28 cellular contexts compared by ENCODE assay signal in genomic region chr1:53862507-53862906, GRCh38. TPM values are rescaled to one million over a fixed set of nuclear protein-coding genes. Genes with fewer than 3 reads are reported as not detected.
DNase-seq lines count a peak whose midpoint lies in the region; ATAC-seq, FAIRE-seq and TF ChIP-seq lines count a peak whose summit lies in the region.
"Had no signal": no experiment of that assay in that cellular context is flagged by ENCODE, and none has a peak within 500 bp of the region (broad histone marks: within the 10 kb centered on the region; RNA-seq: fewer than 3 reads in every experiment).

No MANE protein-coding gene starts in this region.

- H3K36me3 ChIP-seq in HepG2 (replicated peaks in 1 of 2; ENCODE audit: control insufficient read depth in 1 of 2, insufficient read depth in 2 of 2, low read length in 2 of 2) = peaks cover 1 to 9% of the 10 kb centered on the region in 2 experiments; a peak in 2 of 5 replicates
- H3K36me3 ChIP-seq in right lobe of liver = peaks cover 4 to 42% (median 16%) of the 10 kb centered on the region in 4 donors
- H3K36me3 ChIP-seq in kidney (ENCODE audit: control insufficient read depth in 1 of 2, insufficient read depth in 2 of 2, low read length in 2 of 2) = peaks cover 10 to 18% of the 10 kb centered on the region in 2 donors

- TF ChIP-seq CTCF in HepG2 (CRISPR knock-in tag; IDR thresholded peaks at IDR 0.05) (no peak), right lobe of liver (IDR thresholded peaks at IDR 0.05) (no peak), NB4 (IDR thresholded peaks at IDR 0.05; ENCODE audit: low read depth, low read length) (no peak), kidney (IDR thresholded peaks at IDR 0.05; ENCODE audit: borderline replicate concordance, extremely low read depth, insufficient read depth) (no peak)

- no TSS peak for BruUV-seq in HepG2 (replicated peaks; lab: Mats Ljungman, UMichigan)

- H3K9ac ChIP-seq in HepG2 (ENCODE audit: insufficient read depth, low read depth, low read length) = no peak overlapping the region
- H3K9ac ChIP-seq in kidney (ENCODE audit: low read length in 2 of 2) = no peak overlapping the region

- TF ChIP-seq EP300 in HepG2 (IDR thresholded peaks at IDR 0.05; ENCODE audit: low read depth in 2 of 2, low read length in 2 of 2) (no peak), HepG2 (CRISPR knock-in tag; IDR thresholded peaks at IDR 0.05; ENCODE audit: borderline replicate concordance) (no peak)

- no peaks in the 10 kb centered on the region for H4K20me1 ChIP-seq in HepG2 (ENCODE audit: insufficient read depth, low read length)

- H3K9me3 ChIP-seq in HepG2 (ENCODE audit: low read length) = no peaks in the 10 kb centered on the region
- no peaks in the 10 kb centered on the region for H3K9me3 ChIP-seq in right lobe of liver
- H3K9me3 ChIP-seq in kidney (ENCODE audit: control insufficient read depth in 1 of 2, low read length in 2 of 2) = no peaks in the 10 kb centered on the region
- H3K9me3 ChIP-seq: body of pancreas, mucosa of descending colon, suprapubic skin had no signal

- POLR2A ChIA-PET in HepG2 (lab: Yijun Ruan, JAX) = interaction anchor here (1.3 kb wide), 1 partner anchor 83 kb away, joined by 3 read pairs; the partner anchor contains the start of gene IFT25

- TF ChIP-seq RAD21 in HepG2 (CRISPR knock-in tag; IDR thresholded peaks at IDR 0.05) = no peak

- WGBS in HepG2 (ENCODE audit: low lambda C conversion rate) = 89% methylated on average over 7 of the region's 7 CpGs
- 94% methylated on average over 4 of the region's 7 CpGs for WGBS in right lobe of liver (ENCODE audit: insufficient coverage, low coverage, low lambda C conversion rate, missing lambda C conversion rate)

- no peak overlapping the region for H3K4me2 ChIP-seq in HepG2 (ENCODE audit: low read depth, low read length)

- no peak for FAIRE-seq in HepG2 (lab: Jason Lieb, UNC)
- no peak for FAIRE-seq in kidney (lab: Jason Lieb, UNC)
- FAIRE-seq: H54 had no signal

- CTCF ChIA-PET in HepG2 (lab: Yijun Ruan, JAX; ENCODE audit: low intra/inter-chr PET ratio, low total read pairs) = no interaction called here

- no peak overlapping the region for H2AFZ ChIP-seq in HepG2 (ENCODE audit: low read length)

- no peaks in the 10 kb centered on the region for H3K79me2 ChIP-seq in HepG2 (ENCODE audit: insufficient read depth, low read length)

- in situ Hi-C loops in HepG2 (cut with HindIII; ENCODE audit: extremely low pct_ligation_motif_present, low pct_unique_long_range_greater_than_20kb) = no loop called here

- no peaks in the 10 kb centered on the region for H3K27me3 ChIP-seq in HepG2 (ENCODE audit: control insufficient read depth in 1 of 2, insufficient read depth in 2 of 2, low read length in 2 of 2)
- no peaks in the 10 kb centered on the region for H3K27me3 ChIP-seq in right lobe of liver
- H3K27me3 ChIP-seq: body of pancreas, suprapubic skin had no signal

- DNase-seq in HepG2 (ENCODE audit: low spot score) = no peak
- no peak for DNase-seq in right lobe of liver
- DNase-seq in NB4 (ENCODE audit: low read depth) = peak; percentile 5
- no peak for DNase-seq in SKM-1 (lab: John Stamatoyannopoulos, UW; ENCODE audit: unreplicated experiment)
- no peak for DNase-seq in kidney
- DNase-seq: activated CD4-positive, alpha-beta T cell treated with anti-CD3 and anti-CD28 coated beads, Interleukin-2, amount 50 U/mL, for 48 hours; activated CD8-positive, alpha-beta memory T cell treated with anti-CD3 and anti-CD28 coated beads, Interleukin-2, amount 50 U/mL, for 48 hours; activated effector memory CD4-positive, alpha-beta T cell treated with anti-CD3 and anti-CD28 coated beads, Interleukin-2, amount 50 U/mL, for 16 hours; body of pancreas; CD4-positive, alpha-beta T cell; DMS79; effector CD4-positive, alpha-beta T cell; foreskin melanocyte; hypothalamus; mucosa of descending colon; NCI-H2029 treated with DMSO at 0.1 percent for 48 hours; NCI-H510A treated with DMSO at 0.1 percent for 48 hours; WERI-Rb-1 had no signal

- H3K27me3 Mint-ChIP-seq in activated T-helper 17 cell treated with anti-CD3 and anti-CD28 coated beads, Interleukin-2, amount 50 U/mL, for 72 hours = no peaks in the 10 kb centered on the region
- H3K27me3 Mint-ChIP-seq: CD4-positive, alpha-beta T cell; progenitor cell of endocrine pancreas had no signal

- ATAC-seq in HepG2 = no peak
- no peak for ATAC-seq in right lobe of liver
- no peak for ATAC-seq in activated T-helper 17 cell treated with anti-CD3 and anti-CD28 coated beads, Interleukin-2, amount 50 U/mL, for 72 hours (replicated peaks)
- ATAC-seq in HG02763 (IDR thresholded peaks at IDR 0.05; ENCODE audit: unreplicated experiment) = no peak
- no peak for ATAC-seq in HG03457 (IDR thresholded peaks at IDR 0.05; ENCODE audit: unreplicated experiment)
- ATAC-seq: body of pancreas, mucosa of descending colon, SK-N-SH treated with all-trans-retinoic acid at 6 μM for 48 hours had no signal

- H3K27ac Mint-ChIP-seq in activated T-helper 17 cell treated with anti-CD3 and anti-CD28 coated beads, Interleukin-2, amount 50 U/mL, for 72 hours = peak overlapping the region; percentile 19
- H3K27ac Mint-ChIP-seq: CD4-positive, alpha-beta T cell; progenitor cell of endocrine pancreas had no signal

- H3K4me1 Mint-ChIP-seq in activated T-helper 17 cell treated with anti-CD3 and anti-CD28 coated beads, Interleukin-2, amount 50 U/mL, for 72 hours = peaks cover 6% of the 10 kb centered on the region

- peaks cover 30% of the 10 kb centered on the region for H3K36me3 Mint-ChIP-seq in activated T-helper 17 cell treated with anti-CD3 and anti-CD28 coated beads, Interleukin-2, amount 50 U/mL, for 72 hours (ENCODE audit: low read depth)

- H3K4me1 ChIP-seq in HepG2 (ENCODE audit: insufficient read depth, low read length) (no peaks in the 10 kb centered on the region), right lobe of liver (no peaks in the 10 kb centered on the region), kidney (ENCODE audit: control insufficient read depth in 1 of 2, insufficient read depth in 1 of 2, low read depth in 1 of 2, low read length in 2 of 2) (no peaks in the 10 kb centered on the region)
- H3K4me1 ChIP-seq: body of pancreas, suprapubic skin had no signal

- TF ChIP-seq POLR2A in HepG2 (IDR thresholded peaks at IDR 0.05; ENCODE audit: insufficient read depth in 1 of 2, low read depth in 2 of 2, low read length in 2 of 2) = no peak
- no peak for TF ChIP-seq POLR2A in right lobe of liver (IDR thresholded peaks at IDR 0.05)
- no peak for TF ChIP-seq POLR2A in NB4 (IDR thresholded peaks at IDR 0.05; ENCODE audit: extremely low read depth, insufficient read length)

- H3K27ac ChIP-seq in HepG2 (ENCODE audit: extremely low read length, insufficient read depth, low read length) (no peak overlapping the region), right lobe of liver (no peak overlapping the region), kidney (ENCODE audit: low read depth in 2 of 2, low read length in 2 of 2) (no peak overlapping the region)
- H3K27ac ChIP-seq: body of pancreas, suprapubic skin, WERI-Rb-1 had no signal

- no peak overlapping the region for H3K4me3 ChIP-seq in HepG2 (replicated peaks in 1 of 3; ENCODE audit: insufficient read depth in 1 of 3, low read depth in 2 of 3, low read length in 3 of 3)
- no peak overlapping the region for H3K4me3 ChIP-seq in right lobe of liver
- H3K4me3 ChIP-seq in NB4 (ENCODE audit: low read depth, low read length) = no peak overlapping the region
- no peak overlapping the region for H3K4me3 ChIP-seq in kidney (ENCODE audit: low read length in 2 of 2)
- H3K4me3 ChIP-seq: body of pancreas, mucosa of descending colon, suprapubic skin had no signal

- H3K9me3 Mint-ChIP-seq in activated T-helper 17 cell treated with anti-CD3 and anti-CD28 coated beads, Interleukin-2, amount 50 U/mL, for 72 hours = no peaks in the 10 kb centered on the region
- H3K9me3 Mint-ChIP-seq: CD4-positive, alpha-beta T cell had no signal

- intact Hi-C loops in HepG2 (cut with micrococcal nuclease; ENCODE audit: unreplicated experiment) = no loop called here
- intact Hi-C loops in right lobe of liver (cut with DNase I) = no loop called here
- intact Hi-C loops in kidney (cut with DNase I) = no loop called here

- H3K4me3 Mint-ChIP-seq in activated T-helper 17 cell treated with anti-CD3 and anti-CD28 coated beads, Interleukin-2, amount 50 U/mL, for 72 hours = no peak overlapping the region
- H3K4me3 Mint-ChIP-seq: CD4-positive, alpha-beta T cell had no signal

RNA-seq across cellular contexts. Expression of gene NDC1, which starts 24.4 kb away (rescaled TPM):
- total RNA-seq in HepG2 (2016; rRNA removed; fragmentation: Illumina TruSeq; extraction: Trizol) (44.6 and 50.9 TPM in 2 replicates), right lobe of liver (10 to 100 TPM in 2 of 6 experiments, 1 to 10 TPM in 4; 4.3 to 10.9 (median 5.7) TPM), kidney (8.5 TPM)
- total RNA-seq in HepG2 (2016; cell fraction: cytosol; rRNA removed; fragmentation: Illumina TruSeq; extraction: Trizol; ENCODE audit: low read depth) = 14.3 TPM in 2 replicates
- total RNA-seq in HepG2 (2016; cell fraction: insoluble cytoplasmic fraction; rRNA removed; fragmentation: Illumina TruSeq; extraction: Trizol) = 43.8 and 49.0 TPM in 2 replicates
- 24.9 and 31.6 TPM in 2 replicates for total RNA-seq in HepG2 (2016; cell fraction: membrane; rRNA removed; fragmentation: Illumina TruSeq; extraction: Trizol)
- 44.8 and 50.7 TPM in 2 replicates for total RNA-seq in HepG2 (2016; cell fraction: nucleus; rRNA removed; fragmentation: Illumina TruSeq; extraction: Trizol)
- polyA plus RNA-seq in HepG2 (2011; rRNA removed) (20.9 and 38.1 TPM in 2 replicates), kidney (ENCODE audit: insufficient read depth, low read depth, low replicate concordance) (5.6 TPM)
- 19.6 and 22.9 TPM in 2 replicates for polyA plus RNA-seq in HepG2 (2011; cell fraction: cytosol; rRNA removed)
- 7.1 and 8.4 TPM in 2 replicates for polyA plus RNA-seq in HepG2 (2011; cell fraction: nucleus; rRNA removed)
- polyA plus RNA-seq in HepG2 (2012) = 12.2 and 17.5 TPM in 2 replicates
- polyA plus RNA-seq in HepG2 (2016; cell fraction: cytosol; fragmentation: Illumina TruSeq; extraction: Trizol; ENCODE audit: low read depth) = 3.9 and 4.1 TPM in 2 replicates
- polyA plus RNA-seq in HepG2 (2016; cell fraction: insoluble cytoplasmic fraction; fragmentation: Illumina TruSeq; extraction: Trizol; ENCODE audit: low read depth) = 28.2 and 29.8 TPM in 2 replicates
- polyA plus RNA-seq in HepG2 (2016; cell fraction: membrane; fragmentation: Illumina TruSeq; extraction: Trizol; ENCODE audit: low read depth) = 11.7 and 13.0 TPM in 2 replicates
- polyA plus RNA-seq in HepG2 (2016; cell fraction: nucleus; fragmentation: Illumina TruSeq; extraction: Trizol; ENCODE audit: insufficient read depth, low read depth) = 44.5 and 45.2 TPM in 2 replicates
- 112 and 221 TPM in 2 replicates for polyA minus RNA-seq in HepG2 (2011; rRNA and poly(A)+ RNA removed; ENCODE audit: low replicate concordance)
- polyA minus RNA-seq in HepG2 (2011; cell fraction: cytosol; rRNA and poly(A)+ RNA removed) = 28.3 and 30.2 TPM in 2 replicates
- 15.7 and 18.4 TPM in 2 replicates for polyA minus RNA-seq in HepG2 (2011; cell fraction: nucleus; rRNA and poly(A)+ RNA removed)
- 10 to 100 TPM; 23.3 to 44.5 TPM for total RNA-seq in activated T-helper 17 cell treated with anti-CD3 and anti-CD28 coated beads, Interleukin-2, amount 50 U/mL, for 72 hours

RNA-seq across cellular contexts. Expression of gene YIPF1, which starts 27.1 kb away (rescaled TPM):
- total RNA-seq in HepG2 (2016; rRNA removed; fragmentation: Illumina TruSeq; extraction: Trizol) (19.0 and 21.1 TPM in 2 replicates), right lobe of liver (10 to 100 TPM; 20.5 to 34.5 (median 25.4) TPM), kidney (33.3 TPM)
- total RNA-seq in HepG2 (2016; cell fraction: cytosol; rRNA removed; fragmentation: Illumina TruSeq; extraction: Trizol; ENCODE audit: low read depth) = 7.5 and 9.3 TPM in 2 replicates
- 18.1 and 18.6 TPM in 2 replicates for total RNA-seq in HepG2 (2016; cell fraction: insoluble cytoplasmic fraction; rRNA removed; fragmentation: Illumina TruSeq; extraction: Trizol)
- total RNA-seq in HepG2 (2016; cell fraction: membrane; rRNA removed; fragmentation: Illumina TruSeq; extraction: Trizol) = 16.3 and 17.7 TPM in 2 replicates
- 17.0 and 19.0 TPM in 2 replicates for total RNA-seq in HepG2 (2016; cell fraction: nucleus; rRNA removed; fragmentation: Illumina TruSeq; extraction: Trizol)
- polyA plus RNA-seq in HepG2 (2011; rRNA removed) (30.8 and 31.9 TPM in 2 replicates), kidney (ENCODE audit: insufficient read depth, low read depth, low replicate concordance) (49.4 TPM)
- 23.5 and 33.7 TPM in 2 replicates for polyA plus RNA-seq in HepG2 (2011; cell fraction: cytosol; rRNA removed)
- polyA plus RNA-seq in HepG2 (2011; cell fraction: nucleus; rRNA removed) = 13.9 and 16.7 TPM in 2 replicates
- polyA plus RNA-seq in HepG2 (2012) = 13.4 and 20.3 TPM in 2 replicates
- polyA plus RNA-seq in HepG2 (2016; cell fraction: cytosol; fragmentation: Illumina TruSeq; extraction: Trizol; ENCODE audit: low read depth) = 7.9 and 13.0 TPM in 2 replicates
- polyA plus RNA-seq in HepG2 (2016; cell fraction: insoluble cytoplasmic fraction; fragmentation: Illumina TruSeq; extraction: Trizol; ENCODE audit: low read depth) = 20.3 and 20.4 TPM in 2 replicates
- 14.9 and 17.0 TPM in 2 replicates for polyA plus RNA-seq in HepG2 (2016; cell fraction: membrane; fragmentation: Illumina TruSeq; extraction: Trizol; ENCODE audit: low read depth)
- polyA plus RNA-seq in HepG2 (2016; cell fraction: nucleus; fragmentation: Illumina TruSeq; extraction: Trizol; ENCODE audit: insufficient read depth, low read depth) = 24.4 and 26.4 TPM in 2 replicates
- polyA minus RNA-seq in HepG2 (2011; rRNA and poly(A)+ RNA removed; ENCODE audit: low replicate concordance) = 26.9 and 28.2 TPM in 2 replicates
- polyA minus RNA-seq in HepG2 (2011; cell fraction: cytosol; rRNA and poly(A)+ RNA removed) = 9.4 and 12.6 TPM in 2 replicates
- polyA minus RNA-seq in HepG2 (2011; cell fraction: nucleus; rRNA and poly(A)+ RNA removed) = 10.3 and 15.3 TPM in 2 replicates
- 10 to 100 TPM; 13.7 to 14.8 TPM for total RNA-seq in activated T-helper 17 cell treated with anti-CD3 and anti-CD28 coated beads, Interleukin-2, amount 50 U/mL, for 72 hours

RNA-seq across cellular contexts. Expression of gene DIO1, which starts 31.5 kb away (rescaled TPM):
- total RNA-seq in HepG2 (2016; rRNA removed; fragmentation: Illumina TruSeq; extraction: Trizol) = 31.1 and 45.6 TPM in 2 replicates
- 6.5 and 7.5 TPM in 2 replicates for total RNA-seq in HepG2 (2016; cell fraction: cytosol; rRNA removed; fragmentation: Illumina TruSeq; extraction: Trizol; ENCODE audit: low read depth)
- total RNA-seq in HepG2 (2016; cell fraction: insoluble cytoplasmic fraction; rRNA removed; fragmentation: Illumina TruSeq; extraction: Trizol) = 32.5 and 46.6 TPM in 2 replicates
- 19.8 and 20.1 TPM in 2 replicates for total RNA-seq in HepG2 (2016; cell fraction: membrane; rRNA removed; fragmentation: Illumina TruSeq; extraction: Trizol)
- 40.7 and 43.4 TPM in 2 replicates for total RNA-seq in HepG2 (2016; cell fraction: nucleus; rRNA removed; fragmentation: Illumina TruSeq; extraction: Trizol)
- 13.5 and 16.3 TPM in 2 replicates for polyA plus RNA-seq in HepG2 (2011; rRNA removed)
- polyA plus RNA-seq in HepG2 (2011; cell fraction: cytosol; rRNA removed) = 11.0 and 14.6 TPM in 2 replicates
- polyA plus RNA-seq in HepG2 (2011; cell fraction: nucleus; rRNA removed) = 6.9 and 7.0 TPM in 2 replicates
- 8.0 and 13.8 TPM in 2 replicates for polyA plus RNA-seq in HepG2 (2012)
- polyA plus RNA-seq in HepG2 (2016; cell fraction: cytosol; fragmentation: Illumina TruSeq; extraction: Trizol; ENCODE audit: low read depth) = 4.3 and 4.9 TPM in 2 replicates
- 27.2 and 29.7 TPM in 2 replicates for polyA plus RNA-seq in HepG2 (2016; cell fraction: insoluble cytoplasmic fraction; fragmentation: Illumina TruSeq; extraction: Trizol; ENCODE audit: low read depth)
- 9.8 and 10.5 TPM in 2 replicates for polyA plus RNA-seq in HepG2 (2016; cell fraction: membrane; fragmentation: Illumina TruSeq; extraction: Trizol; ENCODE audit: low read depth)
- 59.0 and 63.1 TPM in 2 replicates for polyA plus RNA-seq in HepG2 (2016; cell fraction: nucleus; fragmentation: Illumina TruSeq; extraction: Trizol; ENCODE audit: insufficient read depth, low read depth)
- polyA minus RNA-seq in HepG2 (2011; rRNA and poly(A)+ RNA removed; ENCODE audit: low replicate concordance) = 20.1 TPM in 1 of 2 replicates, not detected in the other
- 7.8 and 8.1 TPM in 2 replicates for polyA minus RNA-seq in HepG2 (2011; cell fraction: cytosol; rRNA and poly(A)+ RNA removed)
- polyA minus RNA-seq in HepG2 (2011; cell fraction: nucleus; rRNA and poly(A)+ RNA removed) = 13.6 and 13.8 TPM in 2 replicates
- 100 to 1,000 TPM in 3 of 6 experiments, 10 to 100 TPM in 3; 27.2 to 132 (median 72.1) TPM for total RNA-seq in right lobe of liver
- total RNA-seq in activated T-helper 17 cell treated with anti-CD3 and anti-CD28 coated beads, Interleukin-2, amount 50 U/mL, for 72 hours = not detected
- 2.9 TPM for total RNA-seq in kidney
- 40.6 TPM for polyA plus RNA-seq in kidney (ENCODE audit: insufficient read depth, low read depth, low replicate concordance)
- total RNA-seq: body of pancreas; CD4-positive, alpha-beta T cell; lower leg skin; mucosa of descending colon; suprapubic skin; urinary bladder had no signal
- polyA plus RNA-seq: AG04450 had no signal
